ENCODE assay signal across 9 cellular contexts in the genomic region with DNA sequence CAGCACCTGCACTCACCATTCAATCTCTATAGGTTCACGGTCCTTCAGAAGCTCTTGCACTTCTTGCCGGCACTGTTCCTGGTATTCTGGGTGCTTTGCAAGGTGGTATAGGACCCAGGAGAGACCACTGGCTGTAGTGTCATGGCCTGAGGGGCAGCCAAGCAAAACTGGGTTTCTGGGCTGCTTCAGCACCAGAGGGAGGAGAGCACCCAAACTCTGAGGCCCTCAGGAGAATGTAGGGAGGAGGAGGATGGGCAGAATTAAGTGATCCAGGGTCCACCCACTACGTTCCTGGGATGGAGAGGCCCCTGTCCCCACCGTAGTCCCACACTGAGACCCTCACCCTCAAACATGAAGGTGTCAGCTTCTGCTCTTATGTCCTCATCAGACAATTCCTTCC. TPM values are rescaled to one million over a fixed set of nuclear protein-coding genes. Genes with fewer than 3 reads are reported as not detected.
"Had no signal": no experiment of that assay in that cellular context is flagged by ENCODE, and none has a peak within 500 bp of the region (broad histone marks: within the 10 kb centered on the region; RNA-seq: fewer than 3 reads in every experiment).

No MANE protein-coding gene starts in this region.

- FAIRE-seq: HTR-8/SVneo had no signal

- H3K4me1 ChIP-seq: HAP-1 had no signal

- DNase-seq: GM23248, GOT3, H7, IMR-90, KBM-7 had no signal

- H3K9me3 ChIP-seq: HAP-1 had no signal

- H3K4me3 ChIP-seq: GM23248, HAP-1 had no signal

- H3K27ac ChIP-seq: GM23248 had no signal

- H3K36me3 ChIP-seq: HAP-1 had no signal

RNA-seq across cellular contexts. Expression of a gene that starts 12.3 kb away (rescaled TPM):
- total RNA-seq: GM23248, H7, IMR-90 had no signal
- polyA plus RNA-seq: GM23248, IMR-90 had no signal

RNA-seq across cellular contexts. Expression of a gene that starts 24.1 kb away (rescaled TPM):
- total RNA-seq: GM23248, H7, HT-29, IMR-90 had no signal
- polyA plus RNA-seq: GM23248, IMR-90 had no signal

RNA-seq across cellular contexts. Expression of a gene that starts 26.8 kb away (rescaled TPM):
- total RNA-seq: GM23248, H4, H7, HT-29, IMR-90 had no signal
- polyA plus RNA-seq: GM23248, IMR-90 had no signal
